In genomic region chr3:39387411-39387975, GRCh38 we compare ENCODE assay signal across 1 cellular context.
TF ChIP-seq lines count a peak whose summit lies in the region.

No MANE protein-coding gene starts in this region.

TF ChIP-seq in GM12878, 131 proteins besides CTCF, POLR2A, EP300 and RAD21:
- no peak for TF ChIP-seq RB1 (IDR thresholded peaks at IDR 0.05; ENCODE audit: borderline replicate concordance)
- TF ChIP-seq NRF1 (conservative IDR thresholded peaks at IDR 0.05; ENCODE audit: low read depth, low read length), result no peak
- TF ChIP-seq SMARCA5 (IDR thresholded peaks at IDR 0.05), result no peak
- no peak for TF ChIP-seq POLR2AphosphoS5 (IDR thresholded peaks at IDR 0.05; ENCODE audit: low read length)
